Comparison of ENCODE assay signal across 8 cellular contexts in the genomic region with DNA sequence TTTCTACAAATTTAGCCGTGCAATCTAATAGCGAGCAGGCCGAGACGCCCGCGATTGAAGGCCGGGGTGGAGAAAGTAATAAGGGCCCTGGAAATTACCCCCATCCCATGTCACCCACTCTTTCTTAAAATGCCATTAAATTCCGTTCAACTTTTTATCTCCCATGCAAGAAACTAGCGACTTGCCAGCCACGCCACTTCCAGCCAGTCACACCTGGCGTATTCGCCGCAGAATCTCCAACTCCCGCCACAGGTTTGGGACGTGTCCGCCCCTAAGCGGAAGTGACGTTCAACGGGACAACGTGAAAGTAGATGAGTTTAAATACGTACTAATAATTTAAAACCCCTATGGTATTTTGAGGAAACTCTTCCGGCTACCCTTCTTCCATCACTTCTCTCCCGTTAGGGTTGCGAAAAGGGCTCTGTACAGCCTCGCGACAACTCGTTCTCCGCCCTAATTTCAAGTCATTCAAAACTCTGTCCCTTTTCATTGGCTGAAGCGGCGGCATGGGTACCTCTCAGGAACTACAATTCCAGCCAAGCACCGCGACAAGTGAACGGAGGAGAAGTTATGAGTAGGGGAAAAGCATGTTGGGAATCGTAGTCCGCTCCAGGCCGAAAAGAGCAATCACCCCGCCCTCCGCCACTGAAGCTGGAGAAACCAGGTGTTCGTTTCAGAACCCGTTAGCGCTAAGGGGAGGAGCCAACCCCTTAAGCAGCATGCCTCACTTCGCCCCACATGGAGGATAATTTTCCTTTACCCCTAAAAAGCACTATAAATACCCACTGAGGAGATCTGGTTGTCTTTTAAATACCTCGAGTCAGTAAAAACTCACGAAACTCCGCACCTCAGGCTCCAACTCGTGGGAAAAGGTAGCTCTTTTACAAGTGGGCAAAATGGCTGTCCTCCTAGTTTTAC. TPM values are rescaled to one million over a fixed set of nuclear protein-coding genes. Genes with fewer than 3 reads are reported as not detected.
A peak's percentile ranks its signal among the peaks of the same experiment; 100 is the strongest.
DNase-seq lines count a peak whose midpoint lies in the region; ATAC-seq and TF ChIP-seq lines count a peak whose summit lies in the region.

A gene (minus strand): TSS at position 906 of the 918 bp plus-strand sequence.

- peak within 1 kb of the TSS; percentile 96 for H3K27ac ChIP-seq in temporal lobe (ENCODE audit: low read depth, low read length)

- H3K36me3 Mint-ChIP-seq in activated naive CD8-positive, alpha-beta T cell, result peaks cover 2% of the 10 kb centered on the region

- H3K27ac Mint-ChIP-seq in activated naive CD8-positive, alpha-beta T cell, result peak within 1 kb of the TSS; percentile 85

- TF ChIP-seq CTCF in GM12864 (IDR thresholded peaks at IDR 0.05; ENCODE audit: low read depth, low read length, missing control alignments) (no peak), omental fat pad (IDR thresholded peaks at IDR 0.05) (no peak)

- no peaks in the 10 kb centered on the region for H3K9me3 Mint-ChIP-seq in activated naive CD8-positive, alpha-beta T cell (ENCODE audit: low read depth)

- H3K4me1 Mint-ChIP-seq in activated naive CD8-positive, alpha-beta T cell (ENCODE audit: low read depth), result peaks cover 32% of the 10 kb centered on the region

- peak; percentile 68 for ATAC-seq in HG02642 (IDR thresholded peaks at IDR 0.05; ENCODE audit: poor library complexity, unreplicated experiment)
- peak; percentile 88 for ATAC-seq in SK-N-SH treated with all-trans-retinoic acid at 6 μM for 48 hours
- peak; percentile 92 for ATAC-seq in omental fat pad (ENCODE audit: low FRiP score)

- DNase-seq in GM12864 (ENCODE audit: low read depth) (peak; percentile 98), NCI-H1105 (lab: John Stamatoyannopoulos, UW) (peak; percentile 93), glomerular visceral epithelial cell (ENCODE audit: extremely low spot score) (peak; percentile 98), omental fat pad (ENCODE audit: low spot score) (peak; percentile 78)

- no peak within 1 kb of the TSS for H3K4me3 Mint-ChIP-seq in activated naive CD8-positive, alpha-beta T cell

- H3K4me3 ChIP-seq in GM12864 (ENCODE audit: low read depth, low read length), result peak within 1 kb of the TSS; percentile 83

- no peaks in the 10 kb centered on the region for H3K27me3 Mint-ChIP-seq in activated naive CD8-positive, alpha-beta T cell

TF ChIP-seq in SK-N-SH treated with all-trans-retinoic acid at 6 μM for 48 hours, 23 proteins besides CTCF, POLR2A, EP300 and RAD21:
- no peak for TF ChIP-seq ZFP30 (CRISPR knock-in tag; IDR thresholded peaks at IDR 0.05)
- TF ChIP-seq, protein P1, sequence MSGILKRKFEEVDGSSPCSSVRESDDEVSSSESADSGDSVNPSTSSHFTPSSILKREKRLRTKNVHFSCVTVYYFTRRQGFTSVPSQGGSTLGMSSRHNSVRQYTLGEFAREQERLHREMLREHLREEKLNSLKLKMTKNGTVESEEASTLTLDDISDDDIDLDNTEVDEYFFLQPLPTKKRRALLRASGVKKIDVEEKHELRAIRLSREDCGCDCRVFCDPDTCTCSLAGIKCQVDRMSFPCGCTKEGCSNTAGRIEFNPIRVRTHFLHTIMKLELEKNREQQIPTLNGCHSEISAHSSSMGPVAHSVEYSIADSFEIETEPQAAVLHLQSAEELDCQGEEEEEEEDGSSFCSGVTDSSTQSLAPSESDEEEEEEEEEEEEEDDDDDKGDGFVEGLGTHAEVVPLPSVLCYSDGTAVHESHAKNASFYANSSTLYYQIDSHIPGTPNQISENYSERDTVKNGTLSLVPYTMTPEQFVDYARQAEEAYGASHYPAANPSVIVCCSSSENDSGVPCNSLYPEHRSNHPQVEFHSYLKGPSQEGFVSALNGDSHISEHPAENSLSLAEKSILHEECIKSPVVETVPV (CRISPR knock-in tag; IDR thresholded peaks at IDR 0.05), result no peak
- no peak for TF ChIP-seq PPARA (CRISPR knock-in tag; IDR thresholded peaks at IDR 0.05; ENCODE audit: borderline replicate concordance)

RNA-seq across cellular contexts. Expression of the gene that starts here (rescaled TPM):
- 1 to 10 TPM; 3.3 to 4.0 (median 3.9) TPM for total RNA-seq in omental fat pad
- 7.9 TPM for total RNA-seq in temporal lobe

Comparison
In these comparisons a context has a peak if more than half of its experiments do, and no peak if none do; other contexts are left out.
1. Peak in every context shown above with its lines: DNase-seq, ATAC-seq, H3K4me3 ChIP-seq and H3K27ac ChIP-seq.